ENCODE assay signal across 9 cellular contexts in genomic region chr7:99137418-99138180, GRCh38. TPM values are rescaled to one million over a fixed set of nuclear protein-coding genes. Genes with fewer than 3 reads are reported as not detected.
A peak's percentile ranks its signal among the peaks of the same experiment; 100 is the strongest.
DNase-seq lines count a peak whose midpoint lies in the region; ATAC-seq and TF ChIP-seq lines count a peak whose summit lies in the region.
"Had no signal": no experiment of that assay in that cellular context is flagged by ENCODE, and none has a peak within 500 bp of the region (broad histone marks: within the 10 kb centered on the region; RNA-seq: fewer than 3 reads in every experiment).

No MANE protein-coding gene starts in this region.

- no peaks in the 10 kb centered on the region for H3K9me3 ChIP-seq in GM23248 (ENCODE audit: low read depth)
- no peaks in the 10 kb centered on the region for H3K9me3 ChIP-seq in ascending aorta

- H2AFZ ChIP-seq in GM23248 = no peak overlapping the region

- H3K9ac ChIP-seq in GM23248 = peak overlapping the region; percentile 63

- H3K27me3 ChIP-seq in GM23248 (replicated peaks; ENCODE audit: insufficient read depth) (no peaks in the 10 kb centered on the region), ascending aorta (no peaks in the 10 kb centered on the region)

- intact Hi-C loops in ascending aorta (cut with DNase I) = no loop called here

- H3K9me2 ChIP-seq in GM23248 (ENCODE audit: insufficient read depth) = no peaks in the 10 kb centered on the region

- no peaks in the 10 kb centered on the region; the same call in 1 of the 2 replicates for H4K20me1 ChIP-seq in GM23248 (ENCODE audit: insufficient read depth)

- DNase-seq in GM23248 (peak; percentile 89), ascending aorta (ENCODE audit: low spot score in 2 of 2) (no peak), iPS DF 19.7 (ENCODE audit: low read depth, low spot score) (peak; percentile 65), skeletal muscle cell (ENCODE audit: low read depth) (no peak), activated gamma-delta T cell treated with Interleukin-2 at 50 U/mL for 16 hours (no peak)

- peak overlapping the region; percentile 75 for H3K27ac ChIP-seq in GM23248
- H3K27ac ChIP-seq in ascending aorta = peak overlapping the region; percentile 61 to 100

- H3K4me3 ChIP-seq in GM23248 (peak overlapping the region; percentile 63), ascending aorta (peak overlapping the region; percentile 15 to 49), skeletal muscle cell (ENCODE audit: low read depth, low read length) (peak overlapping the region; percentile 1)
- H3K4me3 ChIP-seq: skin epidermis had no signal

- H3K4me2 ChIP-seq in GM23248 (ENCODE audit: unreplicated experiment) = peak overlapping the region; percentile 90

- no peak for ATAC-seq in GM18870 (IDR thresholded peaks at IDR 0.05; ENCODE audit: unreplicated experiment)
- no peak for ATAC-seq in GM21423 (IDR thresholded peaks at IDR 0.05; ENCODE audit: unreplicated experiment)
- no peak for ATAC-seq in GM19395 (IDR thresholded peaks at IDR 0.05; ENCODE audit: unreplicated experiment)

- 7 to 14% methylated on average over 10 of the region's 10 CpGs for WGBS in GM23248 (ENCODE audit: low coverage in 1 of 2, low lambda C conversion rate in 2 of 2, missing lambda C conversion rate in 2 of 2), 2 experiments

- H3K4me1 ChIP-seq in GM23248 (ENCODE audit: insufficient read depth) (peaks cover 50% of the 10 kb centered on the region), ascending aorta (peaks cover 19 to 54% of the 10 kb centered on the region in 2 donors)

- peaks cover 96% of the 10 kb centered on the region for H3K79me2 ChIP-seq in GM23248 (ENCODE audit: insufficient read depth)

- peaks cover 61% of the 10 kb centered on the region for H3F3A ChIP-seq in GM23248 (ENCODE audit: insufficient read depth)

- TF ChIP-seq CTCF in ascending aorta (IDR thresholded peaks at IDR 0.05) = no peak

- no peaks in the 10 kb centered on the region for H3K36me3 ChIP-seq in GM23248 (ENCODE audit: low read depth)
- no peaks in the 10 kb centered on the region for H3K36me3 ChIP-seq in ascending aorta

- in situ Hi-C loops in GM23248 (cut with MboI) = no loop called here

RNA-seq across cellular contexts. Expression of gene SMURF1, which starts 6.3 kb away (rescaled TPM):
- 19.1 and 21.1 TPM in 2 replicates for total RNA-seq in GM23248 (2014; rRNA removed; shearing (Covaris generic))
- polyA plus RNA-seq in GM23248 (2016; fragmentation: Nextera tagmentation; extraction: Ambion mirVana) = 6.6 and 6.8 TPM in 2 replicates
- total RNA-seq in ascending aorta = 26.5 TPM

Comparison
In these comparisons a context has a peak if more than half of its experiments do, and no peak if none do; other contexts are left out.
1. DNase-seq: peak in GM23248 (single experiment) and iPS DF 19.7 (single experiment); none in ascending aorta (0 of 2), skeletal muscle cell (single experiment) and activated gamma-delta T cell treated with Interleukin-2 at 50 U/mL for 16 hours (single experiment).
2. H3K4me3 ChIP-seq: peak in every context shown above with its lines; median percentile 63 in GM23248; 32 in ascending aorta; 1 in skeletal muscle cell.